ENCODE assay signal across 8 cellular contexts in genomic region chr3:32571192-32571485, GRCh38. TPM values are rescaled to one million over a fixed set of nuclear protein-coding genes. Genes with fewer than 3 reads are reported as not detected.
A peak's percentile ranks its signal among the peaks of the same experiment; 100 is the strongest.
DNase-seq lines count a peak whose midpoint lies in the region; TF ChIP-seq lines count a peak whose summit lies in the region.

No MANE protein-coding gene starts in this region.

- peak overlapping the region; percentile 81 for H3K27ac ChIP-seq in H9 (ENCODE audit: insufficient read length, low read depth, low read length)
- peak overlapping the region; percentile 97 for H3K27ac ChIP-seq in SJSA1
- H3K27ac ChIP-seq in fibroblast of lung (ENCODE audit: insufficient read depth, low read length), result peak overlapping the region; percentile 95
- peak overlapping the region; percentile 94 for H3K27ac ChIP-seq in parathyroid adenoma

- peaks cover 11% of the 10 kb centered on the region for H3K36me3 ChIP-seq in SJSA1
- peaks cover 2% of the 10 kb centered on the region for H3K36me3 ChIP-seq in fibroblast of lung (ENCODE audit: control insufficient read depth, insufficient read depth, low read length)
- no peaks in the 10 kb centered on the region for H3K36me3 ChIP-seq in parathyroid adenoma (ENCODE audit: control insufficient read depth, insufficient read depth, low read length)

- no peak overlapping the region for H3K18ac ChIP-seq in H9 (ENCODE audit: insufficient read length, low read depth, low read length)

- no peaks in the 10 kb centered on the region for H4K20me1 ChIP-seq in H9 (ENCODE audit: control insufficient read depth, insufficient read depth, insufficient read length)
- H4K20me1 ChIP-seq in fibroblast of lung (ENCODE audit: control insufficient read depth, extremely low read depth, insufficient read depth, low read length), result no peaks in the 10 kb centered on the region

- intact Hi-C loops in CD14-positive monocyte (cut with micrococcal nuclease), result loop anchor here (5.0 to 10.0 kb wide), 4 partner anchors 54 to 166 kb away; partner anchors contain the start of gene CNOT10 (in 1 of the 2)

- H3K9me3 ChIP-seq in H9 (ENCODE audit: control insufficient read depth, low read depth, low read length) (no peaks in the 10 kb centered on the region), SJSA1 (replicated peaks) (peaks cover 3% of the 10 kb centered on the region; the same call in 1 of the 2 replicates), fibroblast of lung (ENCODE audit: control insufficient read depth, insufficient read depth, low read depth, low read length) (no peaks in the 10 kb centered on the region), parathyroid adenoma (ENCODE audit: control insufficient read depth, low read length) (no peaks in the 10 kb centered on the region)

- H3K9me3 Mint-ChIP-seq in CD14-positive monocyte (no peaks in the 10 kb centered on the region), H9 (no peaks in the 10 kb centered on the region; a peak in 1 of 5 replicates)

- no peak overlapping the region for H2BK120ac ChIP-seq in H9 (ENCODE audit: low read depth, low read length, poor library complexity, severe bottlenecking)

- H3K9ac ChIP-seq in H9 (ENCODE audit: extremely low read depth, insufficient read length, low read length), result peak overlapping the region; percentile 82
- H3K9ac ChIP-seq in fibroblast of lung (ENCODE audit: insufficient read depth, low read length), result peak overlapping the region; percentile 76
- peak overlapping the region; percentile 46 for H3K9ac ChIP-seq in parathyroid adenoma

- no peak overlapping the region for H2BK15ac ChIP-seq in H9 (ENCODE audit: low read depth, low read length)

- H3K27me3 ChIP-seq in H9 (ENCODE audit: insufficient read depth, low read length) (no peaks in the 10 kb centered on the region), SJSA1 (replicated peaks) (no peaks in the 10 kb centered on the region), fibroblast of lung (ENCODE audit: control insufficient read depth, insufficient read depth, low read length) (no peaks in the 10 kb centered on the region), parathyroid adenoma (ENCODE audit: control insufficient read depth, insufficient read depth, low read length) (no peaks in the 10 kb centered on the region)

- peaks cover 12% of the 10 kb centered on the region; the same call in 1 of the 2 replicates for H3K79me2 ChIP-seq in H9 (ENCODE audit: insufficient read depth, low read length)
- H3K79me2 ChIP-seq in fibroblast of lung (ENCODE audit: control insufficient read depth, insufficient read depth, low read length), result peaks cover 36% of the 10 kb centered on the region
- peaks cover 10% of the 10 kb centered on the region for H3K79me2 ChIP-seq in parathyroid adenoma

- no CpG with 5 or more reads among the region's 14 CpGs for WGBS in H9 (ENCODE audit: extremely low coverage, insufficient read length, low lambda C conversion rate)

- H3K56ac ChIP-seq in H9 (ENCODE audit: insufficient read length, low read depth, low read length), result no peak overlapping the region

- H3K4me1 ChIP-seq in H9 (ENCODE audit: insufficient read depth, low read length) (no peaks in the 10 kb centered on the region), SJSA1 (replicated peaks) (peaks cover 28% of the 10 kb centered on the region), fibroblast of lung (ENCODE audit: control insufficient read depth, extremely low read depth, insufficient read depth, low read length) (no peaks in the 10 kb centered on the region), parathyroid adenoma (peaks cover 5% of the 10 kb centered on the region)

- peak overlapping the region; percentile 99 for H3K4me3 ChIP-seq in SJSA1
- H3K4me3 ChIP-seq in fibroblast of lung (replicated peaks in 1 of 4; ENCODE audit: control extremely low read depth in 1 of 4, insufficient read depth in 1 of 4, low read depth in 3 of 4, low read length in 4 of 4), result peak overlapping the region; percentile 51 to 92 (median 76)
- peak overlapping the region; percentile 73 for H3K4me3 ChIP-seq in parathyroid adenoma (ENCODE audit: low read depth, low read length)

- no peak overlapping the region for H3T11ph ChIP-seq in H9 (ENCODE audit: low read length)

- H4K5ac ChIP-seq in H9 (ENCODE audit: insufficient read length, low read depth, low read length), result no peak overlapping the region

- H2BK20ac ChIP-seq in H9 (ENCODE audit: low read depth, low read length, poor library complexity, severe bottlenecking), result no peak overlapping the region

- H4K91ac ChIP-seq in H9 (ENCODE audit: insufficient read length, low read depth, low read length), result no peak overlapping the region

- H3K23me2 ChIP-seq in H9 (ENCODE audit: insufficient read length, low read depth, low read length, poor library complexity, severe bottlenecking), result peaks cover 5% of the 10 kb centered on the region

- H3K4ac ChIP-seq in H9 (ENCODE audit: low read depth, low read length), result no peak overlapping the region

- H2BK12ac ChIP-seq in H9 (ENCODE audit: insufficient read length, low read depth, low read length), result no peak overlapping the region

- H3K27ac Mint-ChIP-seq in CD14-positive monocyte (peak overlapping the region; percentile 87 to 96 (median 94)), H9 (peak overlapping the region; percentile 96 to 98 (median 96); a peak in 5 of 7 replicates)

- H3K4me3 Mint-ChIP-seq in CD14-positive monocyte, result peak overlapping the region; percentile 92
- peak overlapping the region; percentile 90 to 92 for H3K4me3 Mint-ChIP-seq in H9

- H2BK5ac ChIP-seq in H9 (ENCODE audit: insufficient read length, low read length), result no peak overlapping the region

- H2AK5ac ChIP-seq in H9 (ENCODE audit: insufficient read length, low read length), result no peak overlapping the region

- H3K27me3 Mint-ChIP-seq in CD14-positive monocyte (ENCODE audit: low read depth in 3 of 3) (no peaks in the 10 kb centered on the region), H9 (ENCODE audit: low read depth) (no peaks in the 10 kb centered on the region)

- H4K8ac ChIP-seq in H9 (replicated peaks; ENCODE audit: insufficient read length, low read depth, low read length), result no peak overlapping the region

- H3K14ac ChIP-seq in H9 (ENCODE audit: insufficient read depth, low read length), result no peak overlapping the region; the same call in 1 of the 2 replicates

- no peak overlapping the region for H2AFZ ChIP-seq in H9 (ENCODE audit: low read length)
- H2AFZ ChIP-seq in fibroblast of lung (ENCODE audit: low read length), result peak overlapping the region; percentile 88
- peak overlapping the region; percentile 97 for H2AFZ ChIP-seq in parathyroid adenoma

- peak overlapping the region; percentile 94 for H3K4me2 ChIP-seq in H9 (ENCODE audit: insufficient read depth, insufficient read length, low read length)
- H3K4me2 ChIP-seq in fibroblast of lung (ENCODE audit: extremely low read depth, insufficient read depth, low read length), result peak overlapping the region; percentile 89
- H3K4me2 ChIP-seq in parathyroid adenoma (ENCODE audit: low read length), result peak overlapping the region; percentile 87

- no peak for TF ChIP-seq CTCF in CD14-positive monocyte (IDR thresholded peaks at IDR 0.05)
- TF ChIP-seq CTCF in H9 (conservative IDR thresholded peaks at IDR 0.05), result no peak
- TF ChIP-seq CTCF in fibroblast of lung (conservative IDR thresholded peaks at IDR 0.05 in 1 of 2, IDR thresholded peaks at IDR 0.05 in 1 of 2; ENCODE audit: low read depth in 1 of 2, low read length in 2 of 2), result no peak
- no peak for TF ChIP-seq CTCF in parathyroid adenoma (IDR thresholded peaks at IDR 0.05)

- no peaks in the 10 kb centered on the region for H3K79me1 ChIP-seq in H9 (ENCODE audit: insufficient read depth, low read depth, low read length, poor library complexity, severe bottlenecking)

- peaks cover 41% of the 10 kb centered on the region for H3K4me1 Mint-ChIP-seq in CD14-positive monocyte
- peaks cover 32 to 34% of the 10 kb centered on the region in 2 experiments for H3K4me1 Mint-ChIP-seq in H9

- no peak for DNase-seq in CD14-positive monocyte (ENCODE audit: low spot score)
- DNase-seq in H9, result no peak
- no peak for DNase-seq in SJSA1 (ENCODE audit: low read depth in 1 of 2, low spot score in 2 of 2)
- DNase-seq in fibroblast of lung (ENCODE audit: low read depth in 2 of 2), result no peak
- no peak for DNase-seq in kidney tubule cell (ENCODE audit: low spot score)
- no peak for DNase-seq in medulla oblongata (ENCODE audit: extremely low spot score)
- no peak for DNase-seq in EL

- no peak overlapping the region for H3K23ac ChIP-seq in H9 (ENCODE audit: insufficient read length, low read depth, low read length)

- H3K36me3 Mint-ChIP-seq in CD14-positive monocyte (peaks cover 4 to 5% of the 10 kb centered on the region in 2 donors), H9 (ENCODE audit: insufficient read depth in 1 of 3, low read depth in 3 of 3) (peaks cover 3 to 9% (median 3%) of the 10 kb centered on the region in 3 experiments; a peak in 5 of 7 replicates)

RNA-seq across cellular contexts. Expression of gene DYNC1LI1, which starts 0.5 kb away (rescaled TPM):
- 10 to 100 TPM; 46.8 to 50.1 TPM for polyA plus RNA-seq in CD14-positive monocyte
- 56.2 and 57.0 TPM in 2 replicates for total RNA-seq in H9 (2021)
- 48.1 and 67.0 TPM in 2 replicates for total RNA-seq in SJSA1 (2014; rRNA removed; shearing (Covaris generic))
- 30.0 and 44.1 TPM in 2 replicates for total RNA-seq in fibroblast of lung
- 49.8 and 58.3 TPM in 2 replicates for polyA plus RNA-seq in fibroblast of lung
- polyA plus RNA-seq in fibroblast of lung (2012), result 31.2 and 36.1 TPM in 2 replicates
- 3.2 and 5.8 TPM in 2 replicates for polyA minus RNA-seq in fibroblast of lung (ENCODE audit: low replicate concordance)
